27 cellular contexts compared by ENCODE assay signal in the genomic region with DNA sequence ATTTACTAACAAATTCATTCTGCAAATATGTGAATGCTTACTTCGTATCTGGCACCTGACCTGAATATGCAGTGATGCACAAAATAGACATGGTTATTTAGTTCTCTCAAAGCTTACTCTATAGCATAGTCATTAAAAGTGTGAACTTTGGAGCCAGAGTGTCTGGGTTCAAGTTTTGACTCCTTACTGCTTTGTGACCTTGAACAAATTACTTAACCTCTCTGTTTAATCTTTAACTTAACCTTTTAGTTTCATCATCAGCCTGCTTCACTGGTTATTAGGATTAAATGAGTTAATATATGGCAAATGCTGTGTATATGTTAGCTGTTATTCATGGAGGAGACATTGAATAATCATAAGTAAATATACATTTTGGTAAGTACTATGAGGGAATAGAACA.
"Had no signal": no experiment of that assay in that cellular context is flagged by ENCODE, and none has a peak within 500 bp of the region (broad histone marks: within the 10 kb centered on the region; RNA-seq: fewer than 3 reads in every experiment).

No MANE protein-coding gene starts in this region.

- H3K36me3 Mint-ChIP-seq: natural killer cell treated with Interleukin-12 subunit alpha and Interleukin-12 subunit beta and Interleukin-15 and Interleukin-18, amount 100 ng/mL, for 72 hours; stimulated activated naive B cell treated with anti-CD40 and anti-IgM and Interleukin-4, amounts not matched to agents 10 μg/mL and 1 μg/mL and 100 μg/mL, for 72 hours had no signal

- H3K9me3 Mint-ChIP-seq: activated T-helper 17 cell treated with anti-CD3 and anti-CD28 coated beads, Interleukin-2, amount 50 U/mL, for 72 hours; effector memory CD8-positive, alpha-beta T cell; natural killer cell treated with Interleukin-12 subunit alpha and Interleukin-12 subunit beta and Interleukin-15 and Interleukin-18, amount 100 ng/mL, for 72 hours had no signal

- FAIRE-seq: keratinocyte had no signal

- H3K36me3 ChIP-seq: left ventricle myocardium inferior, sigmoid colon, stomach, thyroid gland, upper lobe of left lung had no signal

- H3K9me3 ChIP-seq: mucosa of descending colon, sigmoid colon, stomach, thyroid gland had no signal

- H3K27ac Mint-ChIP-seq: activated CD4-positive, alpha-beta memory T cell treated with anti-CD3 and anti-CD28 coated beads, Interleukin-2, amount 10 ng/mL, durations not matched to agents 7 days and 5 days; activated CD4-positive, alpha-beta T cell treated with anti-CD3 and anti-CD28 coated beads, Interleukin-2, amount 10 ng/mL, durations not matched to agents 24 days and 14 days; activated T-cell treated with anti-CD3 and anti-CD28 coated beads, Interleukin-2, amount 50 U/mL, for 24 hours; activated T-helper 17 cell treated with anti-CD3 and anti-CD28 coated beads, Interleukin-2, amount 50 U/mL, for 72 hours; effector memory CD8-positive, alpha-beta T cell; natural killer cell treated with Interleukin-12 subunit alpha and Interleukin-12 subunit beta and Interleukin-15 and Interleukin-18, amount 100 ng/mL, for 72 hours; stimulated activated naive B cell treated with anti-CD40 and anti-IgM and Interleukin-4, amounts not matched to agents 10 μg/mL and 1 μg/mL and 100 μg/mL, for 72 hours; T-helper 1 cell treated with Interleukin-12 subunit alpha and Interleukin-12 subunit beta and Interleukin-4 antibody, amounts not matched to agents 30 μg/mL and 1 μg/mL, for 36 hours had no signal

- H3K4me3 Mint-ChIP-seq: activated CD4-positive, alpha-beta memory T cell treated with anti-CD3 and anti-CD28 coated beads, Interleukin-2, amount 10 ng/mL, durations not matched to agents 7 days and 5 days; activated CD4-positive, alpha-beta T cell treated with anti-CD3 and anti-CD28 coated beads, Interleukin-2, amount 10 ng/mL, durations not matched to agents 24 days and 14 days; activated T-cell treated with anti-CD3 and anti-CD28 coated beads, Interleukin-2, amount 50 U/mL, for 24 hours; activated T-helper 17 cell treated with anti-CD3 and anti-CD28 coated beads, Interleukin-2, amount 50 U/mL, for 72 hours; effector memory CD8-positive, alpha-beta T cell; natural killer cell treated with Interleukin-12 subunit alpha and Interleukin-12 subunit beta and Interleukin-15 and Interleukin-18, amount 100 ng/mL, for 72 hours; stimulated activated naive B cell treated with anti-CD40 and anti-IgM and Interleukin-4, amounts not matched to agents 10 μg/mL and 1 μg/mL and 100 μg/mL, for 72 hours; T-helper 1 cell treated with Interleukin-12 subunit alpha and Interleukin-12 subunit beta and Interleukin-4 antibody, amounts not matched to agents 30 μg/mL and 1 μg/mL, for 36 hours had no signal

- H3K27me3 ChIP-seq: sigmoid colon, stomach, thyroid gland, upper lobe of left lung had no signal

- ATAC-seq: activated T-helper 17 cell treated with anti-CD3 and anti-CD28 coated beads, Interleukin-2, amount 50 U/mL, for 72 hours; effector memory CD8-positive, alpha-beta T cell; natural killer cell treated with Interleukin-12 subunit alpha and Interleukin-12 subunit beta and Interleukin-15 and Interleukin-18, amount 100 ng/mL, for 72 hours; stimulated activated naive B cell treated with anti-CD40 and anti-IgM and Interleukin-4, amounts not matched to agents 10 μg/mL and 1 μg/mL and 100 μg/mL, for 72 hours had no signal

- H3K4me1 ChIP-seq: left ventricle myocardium inferior, sigmoid colon, thyroid gland had no signal

- H3K27me3 Mint-ChIP-seq: activated T-cell treated with anti-CD3 and anti-CD28 coated beads, Interleukin-2, amount 50 U/mL, for 24 hours; activated T-helper 17 cell treated with anti-CD3 and anti-CD28 coated beads, Interleukin-2, amount 50 U/mL, for 72 hours; effector memory CD8-positive, alpha-beta T cell; stimulated activated naive B cell treated with anti-CD40 and anti-IgM and Interleukin-4, amounts not matched to agents 10 μg/mL and 1 μg/mL and 100 μg/mL, for 72 hours had no signal

- H3K27ac ChIP-seq: left ventricle myocardium inferior, sigmoid colon, stomach, thyroid gland, upper lobe of left lung had no signal

- H3K4me1 Mint-ChIP-seq: activated CD4-positive, alpha-beta memory T cell treated with anti-CD3 and anti-CD28 coated beads, Interleukin-2, amount 10 ng/mL, durations not matched to agents 7 days and 5 days; activated CD4-positive, alpha-beta T cell treated with anti-CD3 and anti-CD28 coated beads, Interleukin-2, amount 10 ng/mL, durations not matched to agents 24 days and 14 days; activated T-helper 17 cell treated with anti-CD3 and anti-CD28 coated beads, Interleukin-2, amount 50 U/mL, for 72 hours; stimulated activated naive B cell treated with anti-CD40 and anti-IgM and Interleukin-4, amounts not matched to agents 10 μg/mL and 1 μg/mL and 100 μg/mL, for 72 hours had no signal

- DNase-seq: activated CD4-positive, alpha-beta memory T cell treated with anti-CD3 and anti-CD28 coated beads, Interleukin-2, amount 10 ng/mL, durations not matched to agents 7 days and 5 days; activated CD4-positive, alpha-beta T cell treated with anti-CD3 and anti-CD28 coated beads, Interleukin-2, amount 10 ng/mL, durations not matched to agents 24 days and 14 days; activated CD4-positive, CD25-positive, alpha-beta regulatory T cell treated with anti-CD3 and anti-CD28 coated beads, Interleukin-2, amount 50 U/mL, for 72 hours; activated CD8-positive, alpha-beta memory T cell treated with anti-CD3 and anti-CD28 coated beads, Interleukin-2, amount 50 U/mL, for 48 hours; activated gamma-delta T cell treated with Interleukin-2 at 50 U/mL for 16 hours; activated naive CD4-positive, alpha-beta T cell treated with anti-CD3 and anti-CD28 coated beads, Interleukin-2, amount 50 U/mL, for 16 hours; activated T-cell treated with anti-CD3 and anti-CD28 coated beads, Interleukin-2, amount 50 U/mL, for 24 hours; amniotic stem cell; cortex of kidney; effector memory CD8-positive, alpha-beta T cell; head of caudate nucleus; hippocampal formation; left ventricle myocardium inferior; mucosa of descending colon; retina; sigmoid colon; stimulated activated CD4-positive, alpha-beta T cell treated with anti-CD3 and anti-CD28 coated beads, Interleukin-15, amount 100 ng/mL, for 24 hours; stimulated activated CD4-positive, alpha-beta T cell treated with anti-CD3 and anti-CD28 coated beads, Interleukin-2, amount 100 ng/mL, for 24 hours; stimulated activated naive B cell treated with anti-CD40 and anti-IgM and Interleukin-4, amounts not matched to agents 10 μg/mL and 1 μg/mL and 100 μg/mL, for 72 hours; stomach; T-helper 9 cell; thyroid gland; upper lobe of left lung had no signal

- H3K4me3 ChIP-seq: left ventricle myocardium inferior, mucosa of descending colon, sigmoid colon, stomach, thyroid gland, upper lobe of left lung had no signal
